In genomic region chr19:43636121-43636683, GRCh38 we compare ENCODE assay signal across 18 cellular contexts. TPM values are rescaled to one million over a fixed set of nuclear protein-coding genes. Genes with fewer than 3 reads are reported as not detected.
DNase-seq lines count a peak whose midpoint lies in the region; ATAC-seq, FAIRE-seq and TF ChIP-seq lines count a peak whose summit lies in the region.
"Had no signal": no experiment of that assay in that cellular context is flagged by ENCODE, and none has a peak within 500 bp of the region (broad histone marks: within the 10 kb centered on the region; RNA-seq: fewer than 3 reads in every experiment).

No MANE protein-coding gene starts in this region.

- ATAC-seq in HG03039 (IDR thresholded peaks at IDR 0.05; ENCODE audit: unreplicated experiment) (no peak), GM21390 (IDR thresholded peaks at IDR 0.05; ENCODE audit: unreplicated experiment) (no peak)
- ATAC-seq: foreskin keratinocyte, left lung had no signal

- H3K27ac ChIP-seq in kidney (ENCODE audit: low read depth in 2 of 2, low read length in 2 of 2) = peak overlapping the region in 1 of 2 donors; percentile 17
- H3K27ac ChIP-seq: foreskin keratinocyte, left lung, SK-N-MC, VCaP had no signal

- intact Hi-C loops in kidney (cut with DNase I) = no loop called here

- no peaks in the 10 kb centered on the region for H3K9me3 ChIP-seq in kidney (ENCODE audit: control insufficient read depth in 1 of 2, low read length in 2 of 2)
- H3K9me3 ChIP-seq: BE2C, left lung had no signal

- no peak for FAIRE-seq in H54 (lab: Jason Lieb, UNC)
- FAIRE-seq in kidney (lab: Jason Lieb, UNC) = no peak

- H3K4me3 ChIP-seq in kidney (ENCODE audit: low read length in 2 of 2) = no peak overlapping the region
- H3K4me3 ChIP-seq: left lung had no signal

- no peak overlapping the region for H3K9ac ChIP-seq in kidney (ENCODE audit: low read length in 2 of 2)

- TF ChIP-seq CTCF in kidney (IDR thresholded peaks at IDR 0.05; ENCODE audit: borderline replicate concordance, extremely low read depth, insufficient read depth) = no peak

- peak; percentile 78 for DNase-seq in H54 (ENCODE audit: insufficient read length, low spot score)
- DNase-seq in astrocyte of the hippocampus (ENCODE audit: low read depth, low spot score) = peak; percentile 70
- peak; percentile 66 for DNase-seq in kidney
- DNase-seq in renal cortical epithelial cell (ENCODE audit: low read depth) = peak; percentile 55
- DNase-seq in NCI-H2029 treated with DMSO at 0.1 percent for 48 hours (lab: John Stamatoyannopoulos, UW) = no peak
- no peak for DNase-seq in NCI-H2107 (lab: John Stamatoyannopoulos, UW)
- DNase-seq: activated CD8-positive, alpha-beta memory T cell treated with anti-CD3 and anti-CD28 coated beads, Interleukin-2, amount 50 U/mL, for 4 hours; activated naive CD8-positive, alpha-beta T cell treated with anti-CD3 and anti-CD28 coated beads, Interleukin-2, amount 10 ng/mL, durations not matched to agents 7 days and 5 days; BE2C; foreskin keratinocyte; left lung; NCI-H2171; stimulated activated CD4-positive, alpha-beta T cell treated with anti-CD3 and anti-CD28 coated beads, Interleukin-4, amount 100 ng/mL, for 1 hour; stimulated activated naive CD4-positive, alpha-beta T cell treated with Interleukin-2 at 50 U/mL for 16 hours had no signal

- no peaks in the 10 kb centered on the region for H3K36me3 ChIP-seq in kidney (ENCODE audit: control insufficient read depth in 1 of 2, insufficient read depth in 2 of 2, low read length in 2 of 2)
- H3K36me3 ChIP-seq: BE2C, left lung had no signal

- H3K4me1 ChIP-seq in kidney (ENCODE audit: control insufficient read depth in 1 of 2, insufficient read depth in 1 of 2, low read depth in 1 of 2, low read length in 2 of 2) = peaks cover 4 to 14% of the 10 kb centered on the region in 2 donors

- TF ChIP-seq POLR2A in H54 (IDR thresholded peaks at IDR 0.05; ENCODE audit: low read depth, low read length) = no peak

RNA-seq across cellular contexts. Expression of gene CADM4, which starts 3.4 kb away (rescaled TPM):
- 25.3 TPM for total RNA-seq in kidney
- polyA plus RNA-seq in kidney (ENCODE audit: insufficient read depth, low read depth, low replicate concordance) = 47.0 TPM
- 6.6 and 36.4 TPM in 2 replicates for total RNA-seq in renal cortical epithelial cell

RNA-seq across cellular contexts. Expression of gene ZNF428, which starts 16.8 kb away (rescaled TPM):
- total RNA-seq in kidney (44.3 TPM), renal cortical epithelial cell (30.1 and 34.6 TPM in 2 replicates)
- 95.4 TPM for polyA plus RNA-seq in kidney (ENCODE audit: insufficient read depth, low read depth, low replicate concordance)

RNA-seq across cellular contexts. Expression of gene SRRM5, which starts 24.3 kb away (rescaled TPM):
- total RNA-seq in kidney (0.28 TPM), renal cortical epithelial cell (0.05 TPM in 1 of 2 replicates, not detected in the other)
- 0.22 TPM for polyA plus RNA-seq in kidney (ENCODE audit: insufficient read depth, low read depth, low replicate concordance)

RNA-seq across cellular contexts. Expression of gene PLAUR, which starts 33.8 kb away (rescaled TPM):
- 17.0 TPM for total RNA-seq in kidney
- 3.9 TPM for polyA plus RNA-seq in kidney (ENCODE audit: insufficient read depth, low read depth, low replicate concordance)
- 21.0 and 180 TPM in 2 replicates for total RNA-seq in renal cortical epithelial cell

RNA-seq across cellular contexts. Expression of gene ZNF576, which starts 39.8 kb away (rescaled TPM):
- total RNA-seq in kidney (15.3 TPM), renal cortical epithelial cell (10.1 and 12.3 TPM in 2 replicates)
- 25.6 TPM for polyA plus RNA-seq in kidney (ENCODE audit: insufficient read depth, low read depth, low replicate concordance)

Comparison
In these comparisons a context has a peak if more than half of its experiments do, and no peak if none do; other contexts are left out.
1. DNase-seq: peak in H54 (single experiment), astrocyte of the hippocampus (single experiment), kidney (single experiment) and renal cortical epithelial cell (single experiment); none in NCI-H2029 treated with DMSO at 0.1 percent for 48 hours (single experiment) and NCI-H2107 (single experiment).